ENCODE assay signal across 18 cellular contexts in the genomic region with DNA sequence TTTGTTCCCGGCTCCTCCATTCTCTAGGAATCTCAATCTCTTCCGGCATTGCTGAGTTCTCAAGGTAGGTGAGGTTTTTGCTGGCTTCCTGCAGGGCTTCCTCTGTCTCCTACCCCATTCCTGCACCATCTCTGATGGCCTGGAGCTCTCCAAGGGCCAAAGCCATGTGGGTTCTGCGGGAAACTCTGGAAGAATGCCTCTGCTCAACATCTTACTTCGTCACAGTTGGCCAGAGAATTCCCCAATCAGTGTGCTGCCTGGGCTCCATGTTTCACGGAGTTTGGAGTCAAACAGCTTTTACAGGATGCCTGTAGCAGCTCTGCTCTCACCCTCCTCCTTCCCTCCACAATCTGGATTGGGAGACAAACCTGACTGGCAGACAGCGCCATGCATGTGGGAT.
"Had no signal": no experiment of that assay in that cellular context is flagged by ENCODE, and none has a peak within 500 bp of the region (broad histone marks: within the 10 kb centered on the region; RNA-seq: fewer than 3 reads in every experiment).

No MANE protein-coding gene starts in this region.

- DNase-seq: colonic mucosa; effector memory CD4-positive, alpha-beta T cell; kidney; naive B cell; right lobe of liver; stimulated activated CD4-positive, alpha-beta T cell treated with anti-CD3 and anti-CD28 coated beads, Interleukin-12 subunit alpha, Interleukin-12 subunit beta, amount 100 ng/mL, for 4 hours; stimulated activated CD4-positive, alpha-beta T cell treated with anti-CD3 and anti-CD28 coated beads, Interleukin-1b, Interleukin-23, amount 100 ng/mL, for 48 hours; stimulated activated CD4-positive, alpha-beta T cell treated with anti-CD3 and anti-CD28 coated beads, Interleukin-4, amount 100 ng/mL, for 1 hour; stimulated activated CD8-positive, alpha-beta memory T cell treated with anti-CD3 and anti-CD28 coated beads, Interleukin-4, amount 100 ng/mL, for 48 hours; stimulated activated naive CD4-positive, alpha-beta T cell; stimulated activated naive CD8-positive, alpha-beta T cell treated with anti-CD3 and anti-CD28 coated beads, Interleukin-15, amount 100 ng/mL, for 72 hours; transverse colon had no signal

- H3K79me2 ChIP-seq: parathyroid adenoma had no signal

- H3K4me3 ChIP-seq: colonic mucosa, esophagus muscularis mucosa, lung, right lobe of liver, smooth muscle cell, suprapubic skin, transverse colon had no signal

- H3K9ac ChIP-seq: parathyroid adenoma had no signal

- H3K4me2 ChIP-seq: smooth muscle cell had no signal

- H2AFZ ChIP-seq: parathyroid adenoma had no signal

- H3K36me3 ChIP-seq: colonic mucosa, esophagus muscularis mucosa, right lobe of liver, suprapubic skin, transverse colon had no signal

- H3K4me1 ChIP-seq: right lobe of liver, suprapubic skin had no signal

- H3K9me3 ChIP-seq: colonic mucosa, right lobe of liver, suprapubic skin, transverse colon had no signal

- H3K27me3 ChIP-seq: colonic mucosa, esophagus muscularis mucosa, right lobe of liver, suprapubic skin, transverse colon had no signal

- H3K27ac ChIP-seq: colonic mucosa, esophagus muscularis mucosa, parathyroid adenoma, right lobe of liver, suprapubic skin had no signal

- ATAC-seq: left lobe of liver had no signal
